In the genomic region with DNA sequence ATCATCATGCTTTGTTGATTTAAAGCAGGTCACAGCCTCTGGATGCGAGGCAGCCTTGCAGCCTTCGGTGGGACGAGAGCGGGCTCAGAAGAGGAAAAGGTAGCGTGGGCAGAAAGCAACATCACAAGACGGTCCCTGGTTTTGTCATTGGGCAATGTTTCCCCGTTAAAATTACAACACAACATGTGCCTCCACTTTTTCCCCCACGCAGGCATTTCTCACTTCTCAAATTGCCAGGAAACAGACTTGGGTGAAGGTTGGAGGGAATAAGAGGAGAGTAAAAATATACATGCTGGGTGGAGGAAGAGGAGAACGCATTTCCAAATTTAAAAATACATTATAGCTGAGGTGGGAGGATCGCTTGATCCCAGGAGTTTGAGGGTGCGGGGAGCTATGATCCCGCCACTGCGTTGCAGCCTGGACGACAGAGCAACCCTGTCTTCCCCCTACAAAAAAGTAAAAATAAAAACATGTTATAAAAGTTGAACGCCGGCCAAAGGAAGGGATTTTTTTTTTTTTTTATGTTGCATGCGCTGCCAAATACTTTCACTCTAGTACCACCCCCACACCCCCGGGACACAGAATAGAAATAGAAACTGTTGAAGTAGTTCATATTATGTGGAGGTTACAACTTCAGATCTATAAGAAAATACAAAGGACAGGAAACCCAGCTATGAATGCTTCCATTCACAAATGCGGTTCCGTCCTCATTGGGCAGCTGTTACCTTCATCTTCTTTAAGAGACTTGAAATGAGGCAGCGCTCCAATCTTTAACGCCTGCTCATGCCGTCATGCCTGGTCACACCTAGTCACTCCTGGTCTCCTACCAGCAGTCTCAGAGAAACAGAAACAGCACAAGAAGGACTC, we compare ENCODE assay signal across 8 cellular contexts. TPM values are rescaled to one million over a fixed set of nuclear protein-coding genes. Genes with fewer than 3 reads are reported as not detected.
A peak's percentile ranks its signal among the peaks of the same experiment; 100 is the strongest.
DNase-seq lines count a peak whose midpoint lies in the region; ATAC-seq, FAIRE-seq and TF ChIP-seq lines count a peak whose summit lies in the region.

No MANE protein-coding gene starts in this region.

- no peak for ATAC-seq in GM18861 (IDR thresholded peaks at IDR 0.05; ENCODE audit: unreplicated experiment)

- no peaks in the 10 kb centered on the region for H3K9me3 Mint-ChIP-seq in nephron

- no peak for TF ChIP-seq POLR2A in H1 (IDR thresholded peaks at IDR 0.05; ENCODE audit: control extremely low read depth in 1 of 2, low read depth in 2 of 2, low read length in 2 of 2)

- DNase-seq in GF-D8 (lab: John Stamatoyannopoulos, UW) (peak; percentile 67), NCI-H187 treated with DMSO at 0.1 percent for 48 hours (lab: John Stamatoyannopoulos, UW) (peak; percentile 14), H1 (ENCODE audit: low read depth in 1 of 2, low spot score in 2 of 2) (no peak), COR-L47 (lab: John Stamatoyannopoulos, UW) (no peak), NCI-H1436 (lab: John Stamatoyannopoulos, UW) (no peak), GOT3 (lab: John Stamatoyannopoulos, UW) (no peak)

- no peak overlapping the region for H2BK5ac ChIP-seq in H1 (ENCODE audit: low read depth, low read length)

- no peaks in the 10 kb centered on the region for H3K9me3 ChIP-seq in H1 (ENCODE audit: insufficient read depth in 2 of 2, low read depth in 1 of 2, low read length in 1 of 2)

- H3K4ac ChIP-seq in H1 (replicated peaks; ENCODE audit: insufficient read length, low read depth, low read length), result no peak overlapping the region

- 96% methylated on average over 23 of the region's 23 CpGs; no CpG with 5 or more reads in 1 of the 2 experiments for WGBS in H1 (ENCODE audit: extremely low coverage in 1 of 2, insufficient coverage in 1 of 2, insufficient read length in 1 of 2, insufficient replicate concordance in 2 of 2, low coverage in 1 of 2, low lambda C conversion rate in 2 of 2, missing lambda C conversion rate in 1 of 2), 2 experiments

- no peak for TF ChIP-seq RAD21 in H1 (IDR thresholded peaks at IDR 0.05 in 1 of 2, conservative IDR thresholded peaks at IDR 0.05 in 1 of 2; ENCODE audit: low read depth in 2 of 2, low read length in 2 of 2)

- no peak for TF ChIP-seq EP300 in H1 (IDR thresholded peaks at IDR 0.05; ENCODE audit: borderline replicate concordance in 1 of 2, low read depth in 2 of 2, low read length in 2 of 2)

- H4K20me1 ChIP-seq in H1 (replicated peaks in 1 of 2; ENCODE audit: control insufficient read depth in 1 of 2, insufficient read depth in 2 of 2, low read length in 2 of 2), result no peaks in the 10 kb centered on the region

- no peak overlapping the region for H3K18ac ChIP-seq in H1 (ENCODE audit: extremely low read depth, low read length)

- TF ChIP-seq CTCF in H1 (IDR thresholded peaks at IDR 0.05; ENCODE audit: control extremely low read depth in 1 of 3, insufficient read depth in 1 of 3, low read depth in 1 of 3, low read length in 3 of 3) (no peak), nephron (IDR thresholded peaks at IDR 0.05; ENCODE audit: unreplicated experiment in 3 of 3) (no peak)

- H2BK12ac ChIP-seq in H1 (ENCODE audit: low read depth, low read length), result no peak overlapping the region

- no peak overlapping the region for H2BK20ac ChIP-seq in H1 (ENCODE audit: low read length)

- H3K9ac ChIP-seq in H1 (replicated peaks in 1 of 4; ENCODE audit: extremely low read depth in 1 of 4, low read depth in 3 of 4, low read length in 3 of 4), result no peak overlapping the region

- H3K27ac Mint-ChIP-seq in nephron, result peak overlapping the region; percentile 56 to 93 (median 68)

- no peaks in the 10 kb centered on the region for H3K79me1 ChIP-seq in H1 (ENCODE audit: low read depth, low read length)

- no peaks in the 10 kb centered on the region for H3K36me3 ChIP-seq in H1 (ENCODE audit: control insufficient read depth in 2 of 4, insufficient read depth in 4 of 4, low read length in 3 of 4)

- H3K14ac ChIP-seq in H1 (ENCODE audit: insufficient read length), result no peak overlapping the region

- no peak overlapping the region for H4K5ac ChIP-seq in H1 (ENCODE audit: insufficient read length, low read depth, low read length)

- peaks cover 4% of the 10 kb centered on the region for H3K27me3 Mint-ChIP-seq in nephron (ENCODE audit: low read depth)

- H3K4me2 ChIP-seq in H1 (ENCODE audit: insufficient read depth in 1 of 2, low read depth in 2 of 2, low read length in 2 of 2), result no peak overlapping the region

- peaks cover 30% of the 10 kb centered on the region for H3K36me3 Mint-ChIP-seq in nephron (ENCODE audit: low read depth)

- no peak overlapping the region for H2AK5ac ChIP-seq in H1 (ENCODE audit: low read depth, low read length)

- H3K56ac ChIP-seq in H1 (replicated peaks; ENCODE audit: insufficient read length, low read depth, low read length), result no peak overlapping the region

- FAIRE-seq in H1 (lab: Jason Lieb, UNC), result no peak

- no peak overlapping the region for H3K27ac ChIP-seq in H1 (ENCODE audit: low read depth, low read length)

- no peak overlapping the region for H3K23ac ChIP-seq in H1 (ENCODE audit: insufficient read length)

- no peaks in the 10 kb centered on the region for H3K23me2 ChIP-seq in H1 (ENCODE audit: low read depth, low read length)

- H4K91ac ChIP-seq in H1 (replicated peaks; ENCODE audit: insufficient read length, low read length), result no peak overlapping the region

- no peaks in the 10 kb centered on the region for H3K79me2 ChIP-seq in H1 (ENCODE audit: control insufficient read depth in 1 of 2, insufficient read depth in 2 of 2, low read length in 2 of 2)

- POLR2A ChIA-PET in H1 (lab: Charles Lee; ENCODE audit: partially characterized antibody), result no interaction called here

- CTCF ChIA-PET in H1 (lab: Charles Lee; ENCODE audit: partially characterized antibody), result interaction anchor here (0.6 to 1.2 kb wide), 4 partner anchors 11 to 585 kb away, joined by 3 to 4 read pairs (median 3); no protein-coding TSS in a partner anchor

- no peak overlapping the region for H2BK120ac ChIP-seq in H1 (replicated peaks; ENCODE audit: low read depth, low read length)

- H2AFZ ChIP-seq in H1 (ENCODE audit: low read length), result 0 out of 2 replicates have a peak overlapping the region, but pooled peaks have one; percentile 39

- H3K4me1 Mint-ChIP-seq in nephron, result peaks cover 50% of the 10 kb centered on the region

- no peak overlapping the region for H2BK15ac ChIP-seq in H1 (ENCODE audit: low read length)

- H3K4me1 ChIP-seq in H1 (replicated peaks in 1 of 4; ENCODE audit: control insufficient read depth in 3 of 4, insufficient read depth in 4 of 4, low read length in 3 of 4), result no peaks in the 10 kb centered on the region

- H3K4me3 Mint-ChIP-seq in nephron, result peak overlapping the region; percentile 48 to 58 (median 51)

- H3K27me3 ChIP-seq in H1 (replicated peaks in 1 of 4; ENCODE audit: control insufficient read depth in 3 of 4, extremely low read depth in 1 of 4, insufficient read depth in 3 of 4, low read length in 3 of 4), result no peaks in the 10 kb centered on the region

- no peak overlapping the region for H4K8ac ChIP-seq in H1 (ENCODE audit: extremely low read depth, insufficient read depth, low read length)

- no peak overlapping the region for H3K4me3 ChIP-seq in H1 (ENCODE audit: extremely low read depth in 1 of 4, insufficient read depth in 2 of 4, low read depth in 3 of 4, low read length in 4 of 4)

TF ChIP-seq in H1, 55 proteins besides CTCF, POLR2A, EP300 and RAD21:
- TF ChIP-seq SP1 (IDR thresholded peaks at IDR 0.05; ENCODE audit: low read depth, low read length) (no peak), CHD2 (IDR thresholded peaks at IDR 0.05; ENCODE audit: low read length) (no peak), TAF1 (IDR thresholded peaks at IDR 0.05; ENCODE audit: low read depth, low read length) (no peak), FOSL1 (IDR thresholded peaks at IDR 0.05; ENCODE audit: insufficient read depth, low read depth, low read length) (no peak), KDM5A (IDR thresholded peaks at IDR 0.05; ENCODE audit: low read length) (no peak), NRF1 (IDR thresholded peaks at IDR 0.05; ENCODE audit: low read depth, low read length) (no peak), POU5F1 (IDR thresholded peaks at IDR 0.05; ENCODE audit: low read depth, low read length) (no peak), HDAC2 (IDR thresholded peaks at IDR 0.05; ENCODE audit: borderline replicate concordance in 1 of 2, low read depth in 2 of 2, low read length in 2 of 2) (no peak), SAP30 (IDR thresholded peaks at IDR 0.05; ENCODE audit: insufficient read depth, insufficient replicate concordance, low read length) (no peak), TEAD4 (IDR thresholded peaks at IDR 0.05; ENCODE audit: low read depth, low read length) (no peak)

RNA-seq across cellular contexts. Expression of a gene that starts 13.8 kb away (rescaled TPM):
- 39.1 and 41.1 TPM in 2 replicates for total RNA-seq in H1 (2021; fragmentation: NEBNext Ultra II Directional; extraction: Animal tissue kit (Norgen Biotek cat#: 25700))
- polyA plus RNA-seq in H1 (2011; rRNA removed), result 15.8 and 21.9 TPM in 2 replicates
- 27.0 TPM for polyA plus RNA-seq in H1 (2011; cell fraction: cytosol; rRNA removed)
- polyA plus RNA-seq in H1 (2011; cell fraction: nucleus; rRNA removed), result 8.5 TPM
- 25.5 to 39.8 TPM (median 27.2 TPM) in 4 replicates for polyA plus RNA-seq in H1 (2012, experiment 1 of 2)
- polyA plus RNA-seq in H1 (2012, experiment 2 of 2), result 17.5 TPM
- 31.9 TPM for polyA plus RNA-seq in H1 (2013, experiment 1 of 2)
- polyA plus RNA-seq in H1 (2013, experiment 2 of 2), result 35.1 TPM
- 10.4 and 12.2 TPM in 2 replicates for polyA minus RNA-seq in H1 (2011; rRNA and poly(A)+ RNA removed)
- polyA minus RNA-seq in H1 (2011; cell fraction: cytosol; rRNA and poly(A)+ RNA removed), result 10.7 TPM
- 15.3 TPM for polyA minus RNA-seq in H1 (2011; cell fraction: nucleus; rRNA and poly(A)+ RNA removed)

RNA-seq across cellular contexts. Expression of a gene that starts 48.9 kb away (rescaled TPM):
- total RNA-seq in H1 (2021; fragmentation: NEBNext Ultra II Directional; extraction: Animal tissue kit (Norgen Biotek cat#: 25700)), result 21.9 and 26.5 TPM in 2 replicates
- 2.8 and 4.0 TPM in 2 replicates for polyA plus RNA-seq in H1 (2011; rRNA removed)
- polyA plus RNA-seq in H1 (2011; cell fraction: cytosol; rRNA removed), result 7.9 TPM
- 5.3 TPM for polyA plus RNA-seq in H1 (2011; cell fraction: nucleus; rRNA removed)
- 12.1 to 26.7 TPM (median 15.7 TPM) in 4 replicates for polyA plus RNA-seq in H1 (2012, experiment 1 of 2)
- 0.89 TPM for polyA plus RNA-seq in H1 (2012, experiment 2 of 2)
- polyA plus RNA-seq in H1 (2013, experiment 1 of 2), result 17.5 TPM
- polyA plus RNA-seq in H1 (2013, experiment 2 of 2), result 19.3 TPM
- polyA minus RNA-seq in H1 (2011; rRNA and poly(A)+ RNA removed), result 9.4 and 10.9 TPM in 2 replicates
- 8.0 TPM for polyA minus RNA-seq in H1 (2011; cell fraction: cytosol; rRNA and poly(A)+ RNA removed)
- polyA minus RNA-seq in H1 (2011; cell fraction: nucleus; rRNA and poly(A)+ RNA removed), result 9.2 TPM

RNA-seq across cellular contexts. Expression of a gene that starts 49.0 kb away (rescaled TPM):
- 0.61 TPM in 1 of 2 replicates, not detected in the other for total RNA-seq in H1 (2021; fragmentation: NEBNext Ultra II Directional; extraction: Animal tissue kit (Norgen Biotek cat#: 25700))
- polyA plus RNA-seq in H1 (2011; rRNA removed), result 0.08 and 0.29 TPM in 2 replicates
- polyA plus RNA-seq in H1 (2011; cell fraction: cytosol; rRNA removed), result 0.14 TPM
- polyA plus RNA-seq in H1 (2011; cell fraction: nucleus; rRNA removed), result 0.57 TPM
- polyA plus RNA-seq in H1 (2012, experiment 1 of 2), result 0.59 to 1.0 TPM in 2 of 4 replicates, not detected in the others
- polyA plus RNA-seq in H1 (2012, experiment 2 of 2), result not detected
- polyA plus RNA-seq in H1 (2013, experiment 1 of 2), result 0.06 TPM
- 0.17 TPM for polyA plus RNA-seq in H1 (2013, experiment 2 of 2)
- 0.95 and 1.7 TPM in 2 replicates for polyA minus RNA-seq in H1 (2011; rRNA and poly(A)+ RNA removed)
- polyA minus RNA-seq in H1 (2011; cell fraction: cytosol; rRNA and poly(A)+ RNA removed), result not detected
- not detected for polyA minus RNA-seq in H1 (2011; cell fraction: nucleus; rRNA and poly(A)+ RNA removed)

Comparison
In these comparisons a context has a peak if more than half of its experiments do, and no peak if none do; other contexts are left out.
1. DNase-seq: peak in GF-D8 (single experiment) and NCI-H187 treated with DMSO at 0.1 percent for 48 hours (single experiment); none in H1 (0 of 2), COR-L47 (single experiment), NCI-H1436 (single experiment) and GOT3 (single experiment).